In genomic region chr7:66741706-66742053, GRCh38 we compare ENCODE assay signal across 8 cellular contexts. TPM values are rescaled to one million over a fixed set of nuclear protein-coding genes. Genes with fewer than 3 reads are reported as not detected.
DNase-seq lines count a peak whose midpoint lies in the region; ATAC-seq and TF ChIP-seq lines count a peak whose summit lies in the region.

No MANE protein-coding gene starts in this region.

- H3K27ac ChIP-seq in PC-9 = peak overlapping the region; percentile 62
- peak overlapping the region; percentile 99 for H3K27ac ChIP-seq in psoas muscle

- POLR2A ChIA-PET in PC-9 (lab: Charles Lee; ENCODE audit: unreplicated experiment) = interaction anchor here (0.7 kb wide), 1 partner anchor 182 kb away, joined by 17 read pairs; no protein-coding TSS in a partner anchor

- peaks cover 76% of the 10 kb centered on the region for H3K79me2 ChIP-seq in PC-9 (ENCODE audit: low read depth)

- 24 to 37% (median 31%) methylated on average over 17 of the region's 17 CpGs for WGBS in psoas muscle, 3 donors

- H3K4me2 ChIP-seq in PC-9 = peak overlapping the region; percentile 84

- no TSS peak for BruUV-seq in PC-9 (replicated peaks; lab: Mats Ljungman, UMichigan)

- peaks cover under 1% of the 10 kb centered on the region; the same call in 1 of the 2 replicates for H4K20me1 ChIP-seq in PC-9 (ENCODE audit: insufficient read depth)

- H3K9me2 ChIP-seq in PC-9 (ENCODE audit: insufficient read depth) = no peaks in the 10 kb centered on the region

- peaks cover 13% of the 10 kb centered on the region; the same call in 1 of the 2 replicates for H3K4me1 ChIP-seq in PC-9 (replicated peaks; ENCODE audit: insufficient read depth)
- peaks cover 15% of the 10 kb centered on the region for H3K4me1 ChIP-seq in psoas muscle

- H3K36me3 ChIP-seq in PC-9 (ENCODE audit: low read depth) = no peaks in the 10 kb centered on the region
- H3K36me3 ChIP-seq in psoas muscle (ENCODE audit: insufficient read depth in 1 of 2, low read depth in 1 of 2) = peaks cover 0 to 9% of the 10 kb centered on the region in 2 donors

- no peak for ATAC-seq in psoas muscle
- ATAC-seq in HG03095 (IDR thresholded peaks at IDR 0.05; ENCODE audit: unreplicated experiment) = no peak
- ATAC-seq in GM21737 (IDR thresholded peaks at IDR 0.05; ENCODE audit: unreplicated experiment) = no peak

- no peaks in the 10 kb centered on the region for H3K9me3 ChIP-seq in PC-9 (ENCODE audit: insufficient read depth, low read depth)
- H3K9me3 ChIP-seq in psoas muscle = no peaks in the 10 kb centered on the region

- H3F3A ChIP-seq in PC-9 (ENCODE audit: insufficient read depth, low read depth) = peaks cover 11% of the 10 kb centered on the region

- CTCF ChIA-PET in PC-9 (lab: Charles Lee) = no interaction called here

- TF ChIP-seq CTCF in PC-9 (conservative IDR thresholded peaks at IDR 0.05) (no peak), psoas muscle (IDR thresholded peaks at IDR 0.05) (no peak)

- no peaks in the 10 kb centered on the region for H3K27me3 ChIP-seq in PC-9 (ENCODE audit: insufficient read depth, low read depth)
- H3K27me3 ChIP-seq in psoas muscle (ENCODE audit: insufficient read depth in 3 of 3, low read length in 2 of 3) = no peaks in the 10 kb centered on the region

- DNase-seq in GM04504 (ENCODE audit: low read depth) = peak; percentile 12
- DNase-seq in PC-9 = peak in 1 of 2 experiments; percentile 21
- peak; percentile 38 for DNase-seq in fibroblast of gingiva (ENCODE audit: low read depth)
- DNase-seq in psoas muscle = no peak
- no peak for DNase-seq in stimulated activated CD4-positive, alpha-beta T cell treated with anti-CD3 and anti-CD28 coated beads, Interleukin-4, amount 100 ng/mL, for 24 hours
- DNase-seq in HuH-7 (ENCODE audit: low spot score) = no peak

- H3K4me3 ChIP-seq in PC-9 (peak overlapping the region; percentile 71), psoas muscle (peak overlapping the region; percentile 100)

- H2AFZ ChIP-seq in PC-9 = peak overlapping the region; percentile 76

- intact Hi-C loops in PC-9 (cut with micrococcal nuclease; ENCODE audit: unreplicated experiment) = loop anchor here (2.0 to 5.0 kb wide), 2 partner anchors 59 to 256 kb away; partner anchors contain the start of genes SBDS and TYW1
- intact Hi-C loops in psoas muscle (cut with DNase I) = loop anchor here (2.0 to 10.0 kb wide), 2 partner anchors 59 to 87 kb away; no protein-coding TSS in a partner anchor

RNA-seq across cellular contexts. Expression of gene RABGEF1, which starts 1.1 kb away (rescaled TPM):
- 31.2 and 35.2 TPM in 2 replicates for total RNA-seq in PC-9 (2021)
- total RNA-seq in psoas muscle = 10 to 100 TPM; 18.1 to 20.3 (median 18.6) TPM
- 10 to 100 TPM; 12.0 to 23.2 (median 19.5) TPM for polyA plus RNA-seq in psoas muscle

Comparison
In these comparisons a context has a peak if more than half of its experiments do, and no peak if none do; other contexts are left out.
1. DNase-seq: peak in GM04504 (single experiment) and fibroblast of gingiva (single experiment); none in psoas muscle (0 of 2), stimulated activated CD4-positive, alpha-beta T cell treated with anti-CD3 and anti-CD28 coated beads, Interleukin-4, amount 100 ng/mL, for 24 hours (single experiment) and HuH-7 (single experiment).